Comparison of ENCODE assay signal across 10 cellular contexts in the genomic region with DNA sequence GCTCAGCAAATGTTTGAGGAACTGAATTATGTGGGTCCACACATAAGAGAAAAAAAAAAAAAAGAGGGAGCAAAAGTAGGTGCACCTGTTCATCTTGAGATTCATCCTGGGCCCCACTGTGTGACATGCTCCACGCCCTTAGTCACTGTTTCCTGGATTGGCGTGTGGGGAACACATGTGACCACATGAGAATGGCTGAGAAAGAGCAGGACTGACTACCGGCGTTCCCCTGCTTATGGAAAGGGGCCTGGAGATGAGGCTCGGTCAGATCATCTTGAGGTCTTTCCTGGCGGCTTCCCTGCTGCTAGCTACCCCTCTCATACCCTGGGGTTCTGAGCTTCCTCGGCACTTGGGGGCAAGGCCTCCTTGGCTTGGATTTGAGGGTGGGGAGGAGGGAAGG. TPM values are rescaled to one million over a fixed set of nuclear protein-coding genes. Genes with fewer than 3 reads are reported as not detected.
DNase-seq lines count a peak whose midpoint lies in the region; ATAC-seq, FAIRE-seq and TF ChIP-seq lines count a peak whose summit lies in the region.
"Had no signal": no experiment of that assay in that cellular context is flagged by ENCODE, and none has a peak within 500 bp of the region (broad histone marks: within the 10 kb centered on the region; RNA-seq: fewer than 3 reads in every experiment).

No MANE protein-coding gene starts in this region.

- H3K4me1 ChIP-seq in astrocyte (ENCODE audit: insufficient read depth, low read length), result peaks cover 33% of the 10 kb centered on the region
- peaks cover 52% of the 10 kb centered on the region for H3K4me1 ChIP-seq in effector memory CD4-positive, alpha-beta T cell (ENCODE audit: control insufficient read depth, insufficient read depth, low read length, poor library complexity, severe bottlenecking)

- peak; percentile 19 for TF ChIP-seq POLR2A in GM15510 (IDR thresholded peaks at IDR 0.05; ENCODE audit: borderline replicate concordance, extremely low read depth, insufficient read length)

- no peak overlapping the region for H2AFZ ChIP-seq in astrocyte (ENCODE audit: low read depth, low read length)

- H3K36me3 Mint-ChIP-seq in astrocyte (ENCODE audit: low read depth, unreplicated experiment) (peaks cover 18% of the 10 kb centered on the region), natural killer cell (no peaks in the 10 kb centered on the region)

- H3K4me3 ChIP-seq in AG04449 (ENCODE audit: low read depth, low read length) (peak overlapping the region; percentile 3; the same call in 1 of the 2 replicates), astrocyte (ENCODE audit: insufficient read depth, low read depth, low read length) (no peak overlapping the region)
- no peak overlapping the region for H3K4me3 ChIP-seq in effector memory CD4-positive, alpha-beta T cell (ENCODE audit: insufficient read depth, low read depth, low read length, poor library complexity, severe bottlenecking)

- H3K4me1 Mint-ChIP-seq in astrocyte (ENCODE audit: low read depth, unreplicated experiment) (peaks cover 32% of the 10 kb centered on the region), natural killer cell (peaks cover 65 to 72% of the 10 kb centered on the region in 2 donors)

- no peaks in the 10 kb centered on the region for H3K27me3 ChIP-seq in astrocyte (ENCODE audit: insufficient read depth, low read length)
- no peaks in the 10 kb centered on the region for H3K27me3 ChIP-seq in effector memory CD4-positive, alpha-beta T cell (replicated peaks; ENCODE audit: control insufficient read depth, insufficient read depth, low read length, poor library complexity, severe bottlenecking)

- peaks cover 81% of the 10 kb centered on the region for H4K20me1 ChIP-seq in astrocyte (ENCODE audit: insufficient read depth, low read length)

- H3K27ac ChIP-seq in astrocyte (ENCODE audit: low read depth, low read length), result no peak overlapping the region
- H3K27ac ChIP-seq in effector memory CD4-positive, alpha-beta T cell (ENCODE audit: insufficient read depth, low read length, poor library complexity, severe bottlenecking), result no peak overlapping the region

- DNase-seq in AG04449 (ENCODE audit: low read depth, low spot score), result no peak
- DNase-seq in astrocyte (ENCODE audit: low read depth), result no peak
- DNase-seq in natural killer cell, result no peak
- no peak for DNase-seq in effector memory CD4-positive, alpha-beta T cell
- no peak for DNase-seq in NCI-H446 treated with DMSO at 0.1 percent for 48 hours (lab: John Stamatoyannopoulos, UW)
- DNase-seq in NOMO-1 treated with DMSO at 0.1 percent for 48 hours (lab: John Stamatoyannopoulos, UW; ENCODE audit: unreplicated experiment), result no peak
- DNase-seq: NCI-H510A treated with DMSO at 0.1 percent for 48 hours had no signal

- H3K9me3 ChIP-seq in astrocyte (ENCODE audit: insufficient read depth, low read depth, low read length), result no peaks in the 10 kb centered on the region
- H3K9me3 ChIP-seq in effector memory CD4-positive, alpha-beta T cell (ENCODE audit: control insufficient read depth, low read length), result no peaks in the 10 kb centered on the region

- no peaks in the 10 kb centered on the region for H3K9me3 Mint-ChIP-seq in astrocyte (ENCODE audit: unreplicated experiment)
- H3K9me3 Mint-ChIP-seq in natural killer cell, result no peaks in the 10 kb centered on the region

- H3K4me3 Mint-ChIP-seq in astrocyte (ENCODE audit: unreplicated experiment) (no peak overlapping the region), natural killer cell (peak overlapping the region; percentile 68)

- H3K27ac Mint-ChIP-seq in astrocyte (ENCODE audit: unreplicated experiment), result no peak overlapping the region
- peak overlapping the region; percentile 50 to 64 for H3K27ac Mint-ChIP-seq in natural killer cell

- no peaks in the 10 kb centered on the region for H3K27me3 Mint-ChIP-seq in astrocyte (ENCODE audit: low read depth, unreplicated experiment)
- no peaks in the 10 kb centered on the region for H3K27me3 Mint-ChIP-seq in natural killer cell (ENCODE audit: low read depth in 2 of 2)

- no peak overlapping the region for H3K9ac ChIP-seq in astrocyte (ENCODE audit: low read length)

- intact Hi-C loops in natural killer cell (cut with micrococcal nuclease), result no loop called here

- H3K36me3 ChIP-seq in astrocyte (ENCODE audit: insufficient read depth, low read length), result no peaks in the 10 kb centered on the region
- H3K36me3 ChIP-seq in effector memory CD4-positive, alpha-beta T cell (ENCODE audit: control insufficient read depth, insufficient read depth, low read length), result peaks cover 8% of the 10 kb centered on the region

- ATAC-seq in natural killer cell (no peak), GM21515 (IDR thresholded peaks at IDR 0.05; ENCODE audit: unreplicated experiment) (no peak)

- no peak for FAIRE-seq in astrocyte (lab: Jason Lieb, UNC)
- FAIRE-seq: G401.6 had no signal

- H3K79me2 ChIP-seq in astrocyte (ENCODE audit: insufficient read depth, low read length), result peaks cover 88% of the 10 kb centered on the region

- no peak for TF ChIP-seq CTCF in AG04449 (IDR thresholded peaks at IDR 0.05; ENCODE audit: insufficient read depth, low read length, missing control alignments)
- no peak for TF ChIP-seq CTCF in astrocyte (IDR thresholded peaks at IDR 0.05; ENCODE audit: insufficient read depth, low read depth, low read length)
- no peak for TF ChIP-seq CTCF in natural killer cell (IDR thresholded peaks at IDR 0.05)

- POLR2A ChIA-PET in AG04449 (lab: Yijun Ruan, JAX), result no interaction called here

- CTCF ChIA-PET in AG04449 (lab: Yijun Ruan, JAX), result interaction anchor here (15.0 kb wide), 1 partner anchor 20 kb away, joined by 108 read pairs; no protein-coding TSS in a partner anchor

- peak overlapping the region; percentile 97 for H3K4me2 ChIP-seq in astrocyte (ENCODE audit: low read length)

RNA-seq across cellular contexts. Expression of a gene that starts 3.9 kb away (rescaled TPM):
- total RNA-seq in astrocyte (39.8 and 46.6 TPM in 2 replicates), natural killer cell (10 to 100 TPM in 2 of 3 donors, 1 to 10 TPM in 1; 8.7 to 15.2 (median 14.4) TPM)

RNA-seq across cellular contexts. Expression of a gene that starts 6.0 kb away (rescaled TPM):
- total RNA-seq in astrocyte (31.7 and 32.1 TPM in 2 replicates), natural killer cell (10 to 100 TPM; 35.9 to 50.5 (median 37.4) TPM)
